Comparison of ENCODE assay signal across 24 cellular contexts in genomic region chr18:49152885-49153284, GRCh38.
"Had no signal": no experiment of that assay in that cellular context is flagged by ENCODE, and none has a peak within 500 bp of the region (broad histone marks: within the 10 kb centered on the region; RNA-seq: fewer than 3 reads in every experiment).

No MANE protein-coding gene starts in this region.

- H3K27me3 ChIP-seq: dorsolateral prefrontal cortex, esophagus muscularis mucosa, foreskin keratinocyte, gastroesophageal sphincter, heart left ventricle, hepatocyte had no signal

- FAIRE-seq: colon, endothelial cell of umbilical vein, frontal cortex, kidney had no signal

- ATAC-seq: foreskin keratinocyte, gastroesophageal sphincter, heart left ventricle, left colon, left lobe of liver, left ventricle myocardium superior, lower lobe of right lung had no signal

- H3K4me1 Mint-ChIP-seq: immature natural killer cell had no signal

- H3K4me1 ChIP-seq: esophagus muscularis mucosa, foreskin keratinocyte, heart left ventricle, lower lobe of right lung had no signal

- H3K27ac Mint-ChIP-seq: immature natural killer cell had no signal

- H3K4me3 ChIP-seq: coronary artery, dorsolateral prefrontal cortex, esophagus muscularis mucosa, gastroesophageal sphincter, heart left ventricle, hepatocyte, lower lobe of right lung had no signal

- H3K9me3 ChIP-seq: esophagus muscularis mucosa, gastroesophageal sphincter, lower lobe of right lung had no signal

- H3K79me2 ChIP-seq: hepatocyte had no signal

- H3K4me3 Mint-ChIP-seq: immature natural killer cell had no signal

- H3K36me3 ChIP-seq: esophagus muscularis mucosa, gastroesophageal sphincter, heart left ventricle, lower lobe of right lung had no signal

- H2AFZ ChIP-seq: hepatocyte had no signal

- H3K4me2 ChIP-seq: hepatocyte had no signal

- H3K27ac ChIP-seq: coronary artery, dorsolateral prefrontal cortex, esophagus muscularis mucosa, foreskin keratinocyte, gastroesophageal sphincter, heart left ventricle, hepatocyte, lower lobe of right lung had no signal

- DNase-seq: dermis blood vessel endothelial cell; dorsolateral prefrontal cortex; effector CD4-positive, alpha-beta T cell; effector memory CD4-positive, alpha-beta T cell; foreskin keratinocyte; heart left ventricle; hypothalamus; immature natural killer cell; islet precursor cell; kidney; kidney glomerular epithelial cell; left colon; left ventricle myocardium superior; lower lobe of right lung; mesendoderm; midbrain had no signal
